Comparison of ENCODE assay signal across 19 cellular contexts in the genomic region with DNA sequence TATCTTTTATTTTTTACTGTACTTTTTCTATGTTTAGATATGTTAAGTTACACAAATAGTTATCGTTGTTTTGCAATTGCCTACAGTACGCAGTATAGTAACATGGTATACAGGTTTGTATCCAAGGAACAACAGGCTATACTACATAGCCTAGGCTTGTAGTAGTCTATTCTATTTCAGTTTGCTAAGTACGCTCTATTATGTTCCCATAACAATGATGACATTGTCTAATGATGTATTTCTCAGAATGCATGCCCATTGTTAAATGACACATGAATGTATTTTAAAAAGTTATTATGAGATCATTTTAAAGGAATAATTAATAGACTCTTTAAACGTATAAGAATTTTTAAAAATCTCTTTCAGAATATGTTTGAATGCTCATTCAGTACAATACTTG.
"Had no signal": no experiment of that assay in that cellular context is flagged by ENCODE, and none has a peak within 500 bp of the region (broad histone marks: within the 10 kb centered on the region; RNA-seq: fewer than 3 reads in every experiment).

No MANE protein-coding gene starts in this region.

- H3K4me3 ChIP-seq: gastroesophageal sphincter, mucosa of descending colon, right atrium auricular region, sigmoid colon, skin epidermis, stomach, suprapubic skin, thyroid gland had no signal

- H3K27ac ChIP-seq: gastroesophageal sphincter, neutrophil, right atrium auricular region, sigmoid colon, skin epidermis, stomach, suprapubic skin, thyroid gland had no signal

- FAIRE-seq: urothelium cell line had no signal

- ATAC-seq: esophagus mucosa; gastroesophageal sphincter; mucosa of descending colon; naive thymus-derived CD8-positive, alpha-beta T cell had no signal

- H3K4me1 Mint-ChIP-seq: immature natural killer cell; naive thymus-derived CD8-positive, alpha-beta T cell had no signal

- H3K27ac Mint-ChIP-seq: immature natural killer cell; naive thymus-derived CD8-positive, alpha-beta T cell; type B pancreatic cell had no signal

- DNase-seq: cortex of kidney; effector memory CD4-positive, alpha-beta T cell; immature natural killer cell; kidney; mucosa of descending colon; naive thymus-derived CD8-positive, alpha-beta T cell; posterior cingulate gyrus; sigmoid colon; stimulated activated naive CD4-positive, alpha-beta T cell; stomach; thyroid gland had no signal

- H3K27me3 Mint-ChIP-seq: naive thymus-derived CD8-positive, alpha-beta T cell; type B pancreatic cell had no signal

- H3K36me3 Mint-ChIP-seq: immature natural killer cell; naive thymus-derived CD8-positive, alpha-beta T cell; type B pancreatic cell had no signal

- H3K9me3 Mint-ChIP-seq: type B pancreatic cell had no signal

- H3K27me3 ChIP-seq: gastroesophageal sphincter, neutrophil, right atrium auricular region, sigmoid colon, stomach, suprapubic skin, thyroid gland had no signal

- H3K4me3 Mint-ChIP-seq: immature natural killer cell; naive thymus-derived CD8-positive, alpha-beta T cell; type B pancreatic cell had no signal
